8 cellular contexts compared by ENCODE assay signal in the genomic region with DNA sequence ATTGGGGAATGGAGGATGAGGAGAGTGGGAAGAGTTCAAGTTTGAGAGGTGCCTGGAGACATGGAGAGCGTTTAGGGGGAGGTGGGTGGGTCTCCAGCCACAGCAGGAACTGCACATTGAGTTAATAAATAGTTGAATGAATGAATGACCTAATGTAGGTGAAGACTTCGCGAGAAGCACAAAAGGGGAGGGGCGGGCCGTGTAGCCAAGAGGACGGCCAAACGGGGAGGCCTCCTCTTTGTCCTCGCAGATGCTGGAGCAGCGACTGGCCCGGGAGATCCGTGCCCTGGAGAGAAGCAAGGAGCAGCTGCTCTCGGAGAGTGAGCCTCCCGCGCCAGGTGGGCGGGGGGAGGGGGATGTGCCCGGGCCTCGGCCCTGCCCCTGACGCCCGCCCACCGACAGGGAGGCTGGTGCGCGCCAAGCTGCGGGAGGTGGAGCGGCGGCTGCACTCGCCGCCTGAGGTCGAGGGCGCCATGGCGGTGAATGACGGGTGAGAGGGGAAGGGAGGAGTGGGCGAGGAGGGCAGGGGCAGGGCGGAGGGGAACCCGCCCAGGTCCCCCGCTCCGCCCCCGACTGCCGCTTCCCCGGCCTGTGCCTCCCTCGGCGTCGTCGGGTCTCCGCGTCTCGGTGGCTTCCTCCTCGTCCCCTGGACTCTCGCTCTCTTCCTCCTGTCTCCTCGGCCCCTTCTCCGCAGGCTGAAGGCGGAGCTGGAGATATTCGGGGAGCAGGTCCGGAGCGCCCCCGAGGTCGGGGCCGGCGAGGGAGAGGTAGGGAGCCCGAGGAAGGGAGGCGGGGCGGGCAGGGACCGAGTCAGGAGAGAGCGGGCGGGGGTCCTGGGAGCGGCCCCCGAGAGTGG. TPM values are rescaled to one million over a fixed set of nuclear protein-coding genes. Genes with fewer than 3 reads are reported as not detected.
A peak's percentile ranks its signal among the peaks of the same experiment; 100 is the strongest.
DNase-seq lines count a peak whose midpoint lies in the region; ATAC-seq, FAIRE-seq and TF ChIP-seq lines count a peak whose summit lies in the region.

No MANE protein-coding gene starts in this region.

- no peaks in the 10 kb centered on the region for H3K9me3 ChIP-seq in BE2C
- H3K9me3 ChIP-seq in testis: no peaks in the 10 kb centered on the region

- H3K4me3 Mint-ChIP-seq in activated CD8-positive, alpha-beta memory T cell treated with anti-CD3 and anti-CD28 coated beads, Interleukin-2, amount 10 ng/mL, durations not matched to agents 7 days and 5 days: peak overlapping the region; percentile 64
- H3K4me3 Mint-ChIP-seq in neural crest cell: peak overlapping the region; percentile 88

- TF ChIP-seq CTCF in BE2C (IDR thresholded peaks at IDR 0.05; ENCODE audit: low read depth, low read length) (no peak), epithelial cell of proximal tubule (conservative IDR thresholded peaks at IDR 0.05; ENCODE audit: low read depth, low read length) (no peak), neural crest cell (conservative IDR thresholded peaks at IDR 0.05) (no peak), testis (IDR thresholded peaks at IDR 0.05) (no peak)

- peaks cover 8% of the 10 kb centered on the region for H3K4me1 Mint-ChIP-seq in activated CD8-positive, alpha-beta memory T cell treated with anti-CD3 and anti-CD28 coated beads, Interleukin-2, amount 10 ng/mL, durations not matched to agents 7 days and 5 days
- peaks cover 16% of the 10 kb centered on the region for H3K4me1 Mint-ChIP-seq in neural crest cell

- TF ChIP-seq POLR2A in testis (IDR thresholded peaks at IDR 0.05): no peak

- peak overlapping the region; percentile 10 to 83 for H3K27ac ChIP-seq in testis

- CTCF ChIA-PET in activated CD8-positive, alpha-beta memory T cell treated with anti-CD3 and anti-CD28 coated beads, Interleukin-2, amount 10 ng/mL, durations not matched to agents 7 days and 5 days (lab: Charles Lee): interaction anchor here (0.6 to 1.0 kb wide), 2 partner anchors 9 to 11 kb away, joined by 3 read pairs; no protein-coding TSS in a partner anchor

- no peak overlapping the region for H3K27ac Mint-ChIP-seq in activated CD8-positive, alpha-beta memory T cell treated with anti-CD3 and anti-CD28 coated beads, Interleukin-2, amount 10 ng/mL, durations not matched to agents 7 days and 5 days
- peak overlapping the region; percentile 83 for H3K27ac Mint-ChIP-seq in neural crest cell (ENCODE audit: unreplicated experiment)

- H3K9me3 Mint-ChIP-seq in activated CD8-positive, alpha-beta memory T cell treated with anti-CD3 and anti-CD28 coated beads, Interleukin-2, amount 10 ng/mL, durations not matched to agents 7 days and 5 days (ENCODE audit: low read depth): no peaks in the 10 kb centered on the region
- peaks cover 3% of the 10 kb centered on the region for H3K9me3 Mint-ChIP-seq in neural crest cell

- no peaks in the 10 kb centered on the region for H3K4me1 ChIP-seq in BE2C
- H3K4me1 ChIP-seq in testis: no peaks in the 10 kb centered on the region

- WGBS in testis, 2 donors: 2% methylated on average over 31 to 51 of the region's 66 CpGs

- peak; percentile 48 for ATAC-seq in HG03378 (IDR thresholded peaks at IDR 0.05; ENCODE audit: unreplicated experiment)
- ATAC-seq in activated CD8-positive, alpha-beta memory T cell treated with anti-CD3 and anti-CD28 coated beads, Interleukin-2, amount 10 ng/mL, durations not matched to agents 7 days and 5 days: peak; percentile 73

- H3K36me3 ChIP-seq in BE2C (no peaks in the 10 kb centered on the region), testis (ENCODE audit: low read depth, missing control alignments) (no peaks in the 10 kb centered on the region)

- DNase-seq in BE2C (peak; percentile 77), GM19239 (ENCODE audit: insufficient read length, low spot score) (peak; percentile 46), NCI-H748 (lab: John Stamatoyannopoulos, UW; ENCODE audit: unreplicated experiment) (peak; percentile 93), epithelial cell of proximal tubule (ENCODE audit: low read depth) (no peak), neural crest cell (ENCODE audit: low read depth, low spot score) (peak; percentile 53), testis (peak; percentile 42)
- peak; percentile 72 for DNase-seq in activated CD8-positive, alpha-beta memory T cell treated with anti-CD3 and anti-CD28 coated beads, Interleukin-2, amount 10 ng/mL, durations not matched to agents 7 days and 5 days

- H3K4me3 ChIP-seq in BE2C (ENCODE audit: low read depth, low read length) (peak overlapping the region; percentile 49), epithelial cell of proximal tubule (ENCODE audit: low read depth, low read length) (peak overlapping the region; percentile 76), testis (peak overlapping the region; percentile 56 to 66)

- no peaks in the 10 kb centered on the region for H3K36me3 Mint-ChIP-seq in activated CD8-positive, alpha-beta memory T cell treated with anti-CD3 and anti-CD28 coated beads, Interleukin-2, amount 10 ng/mL, durations not matched to agents 7 days and 5 days
- peaks cover 3% of the 10 kb centered on the region for H3K36me3 Mint-ChIP-seq in neural crest cell (ENCODE audit: low read depth)

- no peak for FAIRE-seq in GM19239 (lab: Jason Lieb, UNC)

- intact Hi-C loops in testis (cut with DNase I; ENCODE audit: low total_unique reads): no loop called here

- no peaks in the 10 kb centered on the region for H3K27me3 Mint-ChIP-seq in activated CD8-positive, alpha-beta memory T cell treated with anti-CD3 and anti-CD28 coated beads, Interleukin-2, amount 10 ng/mL, durations not matched to agents 7 days and 5 days
- peaks cover 5% of the 10 kb centered on the region for H3K27me3 Mint-ChIP-seq in neural crest cell (ENCODE audit: low read depth)

- no peaks in the 10 kb centered on the region for H3K27me3 ChIP-seq in BE2C
- H3K27me3 ChIP-seq in testis: no peaks in the 10 kb centered on the region

RNA-seq across cellular contexts. Expression of gene SYCE1L, which starts 12.9 kb away (rescaled TPM):
- polyA plus RNA-seq in BE2C (2012; ENCODE audit: insufficient read depth, insufficient read length, low read depth): 4.8 TPM
- 1 to 10 TPM; 3.8 to 4.1 TPM for total RNA-seq in activated CD8-positive, alpha-beta memory T cell treated with anti-CD3 and anti-CD28 coated beads, Interleukin-2, amount 10 ng/mL, durations not matched to agents 7 days and 5 days
- total RNA-seq in epithelial cell of proximal tubule: 2.4 and 10.7 TPM in 2 replicates
- total RNA-seq in neural crest cell: 18.3 and 24.8 TPM in 2 replicates
- total RNA-seq in testis: 1 to 10 TPM; 7.8 to 7.9 TPM
- 20.7 TPM for polyA plus RNA-seq in testis (ENCODE audit: insufficient read depth, low read depth, low replicate concordance)

RNA-seq across cellular contexts. Expression of gene MON1B, which starts 21.1 kb away (rescaled TPM):
- polyA plus RNA-seq in BE2C (2012; ENCODE audit: insufficient read depth, insufficient read length, low read depth): 48.2 TPM
- 10 to 100 TPM; 79.2 to 89.4 TPM for total RNA-seq in activated CD8-positive, alpha-beta memory T cell treated with anti-CD3 and anti-CD28 coated beads, Interleukin-2, amount 10 ng/mL, durations not matched to agents 7 days and 5 days
- total RNA-seq in epithelial cell of proximal tubule: 19.3 and 30.8 TPM in 2 replicates
- total RNA-seq in neural crest cell: 46.3 and 49.5 TPM in 2 replicates
- 10 to 100 TPM; 25.4 to 30.5 TPM for total RNA-seq in testis
- polyA plus RNA-seq in testis (ENCODE audit: insufficient read depth, low read depth, low replicate concordance): 18.6 TPM
